Comparison of ENCODE assay signal across 8 cellular contexts in genomic region chr15:92617197-92618037, GRCh38. TPM values are rescaled to one million over a fixed set of nuclear protein-coding genes. Genes with fewer than 3 reads are reported as not detected.
DNase-seq lines count a peak whose midpoint lies in the region; ATAC-seq and TF ChIP-seq lines count a peak whose summit lies in the region.

No MANE protein-coding gene starts in this region.

- H4K20me1 ChIP-seq in OCI-LY7 (ENCODE audit: insufficient read depth, low read length) = no peaks in the 10 kb centered on the region

- H3K4me3 ChIP-seq in breast epithelium (no peak overlapping the region), body of pancreas (no peak overlapping the region), lung (no peak overlapping the region), vagina (no peak overlapping the region), OCI-LY7 (ENCODE audit: low read depth, low read length, poor library complexity, severe bottlenecking) (no peak overlapping the region)

- H3K27ac ChIP-seq in breast epithelium (peak overlapping the region; percentile 62 to 65), body of pancreas (peak overlapping the region; percentile 75 to 89 (median 84)), lung (ENCODE audit: low read depth in 1 of 2, low read length in 1 of 2) (peak overlapping the region; percentile 27 to 75), vagina (peak overlapping the region; percentile 49), OCI-LY7 (ENCODE audit: low read depth, low read length, poor library complexity, severe bottlenecking) (no peak overlapping the region)

- peaks cover 9% of the 10 kb centered on the region for H3K4me1 Mint-ChIP-seq in MCF 10A (ENCODE audit: insufficient read depth, unreplicated experiment)
- no peaks in the 10 kb centered on the region for H3K4me1 Mint-ChIP-seq in stimulated activated naive CD8-positive, alpha-beta T cell treated with anti-CD3 and anti-CD28 coated beads, Interleukin-15, amount 100 ng/mL, for 72 hours

- H3K4me3 Mint-ChIP-seq in MCF 10A (ENCODE audit: unreplicated experiment) = no peak overlapping the region
- H3K4me3 Mint-ChIP-seq in stimulated activated naive CD8-positive, alpha-beta T cell treated with anti-CD3 and anti-CD28 coated beads, Interleukin-15, amount 100 ng/mL, for 72 hours = no peak overlapping the region

- H3K9me2 ChIP-seq in OCI-LY7 (ENCODE audit: insufficient read depth, low read length) = no peaks in the 10 kb centered on the region

- no peak overlapping the region for H2AFZ ChIP-seq in OCI-LY7 (ENCODE audit: low read length)

- H3K27me3 Mint-ChIP-seq in MCF 10A (ENCODE audit: insufficient read depth, unreplicated experiment) = no peaks in the 10 kb centered on the region
- no peaks in the 10 kb centered on the region for H3K27me3 Mint-ChIP-seq in stimulated activated naive CD8-positive, alpha-beta T cell treated with anti-CD3 and anti-CD28 coated beads, Interleukin-15, amount 100 ng/mL, for 72 hours

- peak; percentile 43 to 64 for DNase-seq in breast epithelium (ENCODE audit: low spot score in 2 of 2)
- no peak for DNase-seq in MCF 10A (ENCODE audit: unreplicated experiment)
- peak; percentile 88 to 95 (median 94) for DNase-seq in body of pancreas
- DNase-seq in lung (ENCODE audit: low spot score) = peak; percentile 82
- DNase-seq in vagina (ENCODE audit: extremely low spot score in 2 of 2) = no peak
- DNase-seq in stimulated activated naive CD8-positive, alpha-beta T cell treated with anti-CD3 and anti-CD28 coated beads, Interleukin-15, amount 100 ng/mL, for 72 hours = no peak
- no peak for DNase-seq in OCI-LY7 (ENCODE audit: low spot score)
- no peak for DNase-seq in activated CD8-positive, alpha-beta memory T cell treated with anti-CD3 and anti-CD28 coated beads for 24 hours

- POLR2A ChIA-PET in MCF 10A (lab: Yijun Ruan, JAX) (no interaction called here), OCI-LY7 (lab: Charles Lee) (no interaction called here)

- H3K27me3 ChIP-seq in breast epithelium = no peaks in the 10 kb centered on the region
- no peaks in the 10 kb centered on the region for H3K27me3 ChIP-seq in body of pancreas
- no peaks in the 10 kb centered on the region for H3K27me3 ChIP-seq in lung (ENCODE audit: control insufficient read depth, insufficient read depth)
- H3K27me3 ChIP-seq in vagina = no peaks in the 10 kb centered on the region

- no peaks in the 10 kb centered on the region for H3K9me3 Mint-ChIP-seq in MCF 10A (ENCODE audit: unreplicated experiment)
- H3K9me3 Mint-ChIP-seq in stimulated activated naive CD8-positive, alpha-beta T cell treated with anti-CD3 and anti-CD28 coated beads, Interleukin-15, amount 100 ng/mL, for 72 hours = no peaks in the 10 kb centered on the region

- H3K79me2 ChIP-seq in OCI-LY7 (ENCODE audit: insufficient read depth, low read depth, low read length) = no peaks in the 10 kb centered on the region

- no peak for TF ChIP-seq CTCF in breast epithelium (IDR thresholded peaks at IDR 0.05)
- no peak for TF ChIP-seq CTCF in MCF 10A (IDR thresholded peaks at IDR 0.05; ENCODE audit: unreplicated experiment)
- no peak for TF ChIP-seq CTCF in body of pancreas (IDR thresholded peaks at IDR 0.05)
- no peak for TF ChIP-seq CTCF in lung (IDR thresholded peaks at IDR 0.05; ENCODE audit: control extremely low read depth, extremely low read depth)
- no peak for TF ChIP-seq CTCF in vagina (IDR thresholded peaks at IDR 0.05)
- no peak for TF ChIP-seq CTCF in OCI-LY7 (conservative IDR thresholded peaks at IDR 0.05; ENCODE audit: low read length)

- peaks cover 11% of the 10 kb centered on the region for H3K36me3 Mint-ChIP-seq in MCF 10A (ENCODE audit: insufficient read depth, unreplicated experiment)

- no peak overlapping the region for H3K4me2 ChIP-seq in OCI-LY7 (ENCODE audit: low read length)

- 41 to 42% methylated on average over 21 to 24 of the region's 24 CpGs for WGBS in body of pancreas, 2 donors
- WGBS in lung, 2 donors = 65 to 83% methylated on average over 24 of the region's 24 CpGs

- CTCF ChIA-PET in MCF 10A (lab: Yijun Ruan, JAX) = interaction anchor here (0.6 to 0.7 kb wide), 2 partner anchors 343 to 1326 kb away, joined by 3 read pairs; no protein-coding TSS in a partner anchor
- CTCF ChIA-PET in OCI-LY7 (lab: Charles Lee; ENCODE audit: unreplicated experiment) = no interaction called here

- H3K4me1 ChIP-seq in breast epithelium (no peaks in the 10 kb centered on the region), body of pancreas (peaks cover 75% of the 10 kb centered on the region), lung (ENCODE audit: control insufficient read depth in 2 of 2, insufficient read depth in 2 of 2, low read length in 2 of 2) (peaks cover 0 to 6% of the 10 kb centered on the region in 2 donors), vagina (peaks cover 39% of the 10 kb centered on the region), OCI-LY7 (ENCODE audit: insufficient read depth, low read length, poor library complexity, severe bottlenecking) (no peaks in the 10 kb centered on the region)

- ATAC-seq in body of pancreas = peak; percentile 92
- peak; percentile 64 for ATAC-seq in lung (ENCODE audit: insufficient read depth, low FRiP score)
- ATAC-seq in stimulated activated naive CD8-positive, alpha-beta T cell treated with anti-CD3 and anti-CD28 coated beads, Interleukin-15, amount 100 ng/mL, for 72 hours = no peak

- intact Hi-C loops in breast epithelium (cut with DNase I; ENCODE audit: low total_unique reads) = loop anchor here (10.0 kb wide), 1 partner anchor 47 kb away; no protein-coding TSS in a partner anchor
- intact Hi-C loops in MCF 10A (cut with micrococcal nuclease) = loop anchor here (10.0 kb wide), 1 partner anchor 97 kb away; no protein-coding TSS in a partner anchor
- intact Hi-C loops in body of pancreas (cut with DNase I) = no loop called here
- intact Hi-C loops in vagina (cut with DNase I) = no loop called here
- intact Hi-C loops in OCI-LY7 (cut with micrococcal nuclease; ENCODE audit: unreplicated experiment) = no loop called here

- BruUV-seq in MCF 10A (replicated peaks; lab: Mats Ljungman, UMichigan) (no TSS peak), OCI-LY7 (replicated peaks; lab: Mats Ljungman, UMichigan) (no TSS peak)

- H3K9me3 ChIP-seq in breast epithelium = no peaks in the 10 kb centered on the region
- no peaks in the 10 kb centered on the region for H3K9me3 ChIP-seq in body of pancreas
- H3K9me3 ChIP-seq in lung (ENCODE audit: control insufficient read depth in 2 of 2, insufficient read depth in 1 of 2, low read length in 1 of 2) = peaks cover 0 to 2% of the 10 kb centered on the region in 2 donors
- no peaks in the 10 kb centered on the region for H3K9me3 ChIP-seq in vagina
- H3K9me3 ChIP-seq in OCI-LY7 (ENCODE audit: low read length) = no peaks in the 10 kb centered on the region

- no peak overlapping the region for H3K27ac Mint-ChIP-seq in MCF 10A (ENCODE audit: low read depth, unreplicated experiment)
- H3K27ac Mint-ChIP-seq in stimulated activated naive CD8-positive, alpha-beta T cell treated with anti-CD3 and anti-CD28 coated beads, Interleukin-15, amount 100 ng/mL, for 72 hours = no peak overlapping the region

- TF ChIP-seq POLR2A in breast epithelium (IDR thresholded peaks at IDR 0.05) = no peak
- peak in 2 of 3 donors; percentile 9 to 18 for TF ChIP-seq POLR2A in body of pancreas (IDR thresholded peaks at IDR 0.05)
- no peak for TF ChIP-seq POLR2A in vagina (IDR thresholded peaks at IDR 0.05)

- H3K36me3 ChIP-seq in breast epithelium (no peaks in the 10 kb centered on the region), body of pancreas (replicated peaks in 1 of 2; ENCODE audit: insufficient read depth in 1 of 2, low read depth in 2 of 2) (no peaks in the 10 kb centered on the region), lung (ENCODE audit: control insufficient read depth in 2 of 2, insufficient read depth in 2 of 2, low read length in 2 of 2) (no peaks in the 10 kb centered on the region), vagina (no peaks in the 10 kb centered on the region), OCI-LY7 (ENCODE audit: insufficient read depth, low read length) (no peaks in the 10 kb centered on the region)

RNA-seq across cellular contexts. Expression of gene FAM174B, which starts 38.2 kb away (rescaled TPM):
- total RNA-seq in breast epithelium (10 to 100 TPM in 2 of 3 donors, 1 to 10 TPM in 1; 4.3 to 34.7 (median 20.6) TPM), MCF 10A (2022) (3.5 and 6.5 TPM in 2 replicates), body of pancreas (10 to 100 TPM; 51.4 to 59.9 TPM), lung (10 to 100 TPM; 45.0 to 59.6 TPM), vagina (4.9 TPM), OCI-LY7 (2022) (18.3 and 24.4 TPM in 2 replicates)
- polyA plus RNA-seq in lung = 10 to 100 TPM; 19.0 to 39.6 TPM
- 1.3 and 2.5 TPM in 2 replicates for total RNA-seq in OCI-LY7 (2014; rRNA removed; shearing (Covaris generic))

Comparison
In these comparisons a context has a peak if more than half of its experiments do, and no peak if none do; other contexts are left out.
1. DNase-seq: peak in breast epithelium (2 of 2), body of pancreas (4 of 4) and lung (single experiment); none in MCF 10A (single experiment), vagina (0 of 2), stimulated activated naive CD8-positive, alpha-beta T cell treated with anti-CD3 and anti-CD28 coated beads, Interleukin-15, amount 100 ng/mL, for 72 hours (0 of 2), OCI-LY7 (single experiment) and activated CD8-positive, alpha-beta memory T cell treated with anti-CD3 and anti-CD28 coated beads for 24 hours (single experiment).
2. POLR2A ChIP-seq: peak in body of pancreas (2 of 3); none in breast epithelium (single experiment) and vagina (0 of 2).
3. intact Hi-C loops: an anchor here in breast epithelium (10.0 kb wide) and MCF 10A (10.0 kb wide); none called in body of pancreas, vagina and OCI-LY7.